Comparison of ENCODE assay signal across 8 cellular contexts in genomic region chr4:88706574-88706973, GRCh38. TPM values are rescaled to one million over a fixed set of nuclear protein-coding genes. Genes with fewer than 3 reads are reported as not detected.
DNase-seq lines count a peak whose midpoint lies in the region; ATAC-seq and TF ChIP-seq lines count a peak whose summit lies in the region.

No MANE protein-coding gene starts in this region.

- DNase-seq in C1 segment of cervical spinal cord (lab: John Stamatoyannopoulos, UW) (peak in 10 of 14 donors; percentile 19 to 76 (median 48)), NCI-H1105 treated with DMSO at 0.1 percent for 48 hours (lab: John Stamatoyannopoulos, UW) (peak; percentile 28), brain pericyte (ENCODE audit: low read depth, low spot score) (peak; percentile 24), type B pancreatic cell (ENCODE audit: extremely low spot score, unreplicated experiment) (no peak), HPDE6-E6E7 (ENCODE audit: extremely low spot score) (no peak)

- no peak for ATAC-seq in GM19324 (IDR thresholded peaks at IDR 0.05; ENCODE audit: low FRiP score, unreplicated experiment)
- ATAC-seq in HG03135 (IDR thresholded peaks at IDR 0.05; ENCODE audit: unreplicated experiment) = no peak

- no peak overlapping the region for H3K27ac Mint-ChIP-seq in type B pancreatic cell

- H3K27ac ChIP-seq in layer of hippocampus (ENCODE audit: low read depth, low read length) = peak overlapping the region; percentile 35

- H3K36me3 Mint-ChIP-seq in type B pancreatic cell = no peaks in the 10 kb centered on the region

- no peaks in the 10 kb centered on the region for H3K9me3 Mint-ChIP-seq in type B pancreatic cell

- H3K27me3 Mint-ChIP-seq in type B pancreatic cell = no peaks in the 10 kb centered on the region

- TF ChIP-seq CTCF in type B pancreatic cell (conservative IDR thresholded peaks at IDR 0.05) = peak; percentile 69

- H3K4me3 Mint-ChIP-seq in type B pancreatic cell = no peak overlapping the region

- peaks cover 5% of the 10 kb centered on the region for H3K4me1 Mint-ChIP-seq in type B pancreatic cell (ENCODE audit: unreplicated experiment)

- no peaks in the 10 kb centered on the region for H3K27me3 ChIP-seq in layer of hippocampus (ENCODE audit: control insufficient read depth, insufficient read depth, low read length)

RNA-seq across cellular contexts. Expression of gene NAP1L5, which starts 8.9 kb away (rescaled TPM):
- 3.7 and 5.2 TPM in 2 replicates for total RNA-seq in type B pancreatic cell (ENCODE audit: low replicate concordance)

Comparison
In these comparisons a context has a peak if more than half of its experiments do, and no peak if none do; other contexts are left out.
1. DNase-seq: peak in C1 segment of cervical spinal cord (10 of 14), NCI-H1105 treated with DMSO at 0.1 percent for 48 hours (single experiment) and brain pericyte (single experiment); none in type B pancreatic cell (single experiment) and HPDE6-E6E7 (single experiment).